Comparison of ENCODE assay signal across 9 cellular contexts in the genomic region with DNA sequence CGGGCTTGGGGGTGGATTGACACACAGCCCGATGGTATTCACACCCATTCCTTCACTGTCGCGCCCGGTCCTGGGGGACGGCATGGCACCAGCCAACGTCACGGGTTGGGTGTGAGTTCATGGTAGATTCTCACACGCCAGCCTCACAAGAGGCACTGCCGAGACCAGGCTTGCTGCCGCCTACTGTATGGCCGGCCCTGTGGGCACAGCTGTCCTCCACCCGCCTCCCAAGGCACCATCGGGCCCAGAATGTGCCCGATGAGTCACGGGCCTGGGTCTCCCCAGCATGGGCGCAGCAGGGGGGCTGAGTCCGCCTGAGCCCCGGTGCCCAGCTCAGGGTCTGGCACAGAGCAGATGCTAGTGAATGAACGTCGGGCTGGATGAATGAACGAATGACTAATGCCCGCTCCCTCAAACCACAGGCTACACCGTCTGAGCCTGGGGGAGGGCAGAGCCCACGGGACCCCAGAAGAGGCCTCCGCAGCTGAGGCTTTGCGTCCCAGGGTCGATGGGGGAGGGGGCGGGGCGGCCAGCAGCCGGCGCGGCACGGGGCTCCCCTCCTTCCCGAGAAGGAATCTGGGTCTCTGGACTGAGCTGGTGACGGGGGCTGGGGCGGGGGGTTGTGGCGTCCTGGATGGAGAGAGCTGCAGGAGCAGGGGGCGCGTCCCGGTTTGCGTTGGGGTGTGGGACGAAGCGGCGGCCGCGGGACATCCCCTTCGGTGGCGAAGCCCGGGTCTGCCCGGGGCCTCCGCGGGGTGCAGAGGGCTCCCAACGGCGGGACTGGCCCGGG. TPM values are rescaled to one million over a fixed set of nuclear protein-coding genes. Genes with fewer than 3 reads are reported as not detected.
A peak's percentile ranks its signal among the peaks of the same experiment; 100 is the strongest.
DNase-seq lines count a peak whose midpoint lies in the region; ATAC-seq and TF ChIP-seq lines count a peak whose summit lies in the region.
"Had no signal": no experiment of that assay in that cellular context is flagged by ENCODE, and none has a peak within 500 bp of the region (broad histone marks: within the 10 kb centered on the region; RNA-seq: fewer than 3 reads in every experiment).

No MANE protein-coding gene starts in this region.

- DNase-seq in Daoy (ENCODE audit: low read depth) (peak; percentile 83), Peyer's patch (peak in 2 of 3 donors; percentile 50 to 65), aorta (no peak), HuH-7.5 (ENCODE audit: low spot score) (no peak), COLO668 (lab: John Stamatoyannopoulos, UW; ENCODE audit: unreplicated experiment) (no peak), medulla oblongata (ENCODE audit: extremely low spot score) (no peak)

- no peak for TF ChIP-seq CTCF in Peyer's patch (IDR thresholded peaks at IDR 0.05)

- WGBS in aorta, 2 donors: 0 to 1% methylated on average over 47 to 56 of the region's 56 CpGs

- TF ChIP-seq POLR2A in Peyer's patch (IDR thresholded peaks at IDR 0.05): no peak

- ATAC-seq in aorta (ENCODE audit: low FRiP score): peak; percentile 40

- H3K27ac ChIP-seq in Peyer's patch: peak overlapping the region in 1 of 4 donors; percentile 44
- peak overlapping the region; percentile 54 for H3K27ac ChIP-seq in muscle layer of colon (ENCODE audit: low read depth, low read length)
- H3K27ac ChIP-seq in aorta (ENCODE audit: low read depth in 1 of 2, low read length in 2 of 2): no peak overlapping the region
- H3K27ac ChIP-seq: KMS-11 had no signal

- H3K4me3 ChIP-seq in Peyer's patch: peak overlapping the region; percentile 40 to 74 (median 59)
- H3K4me3 ChIP-seq in endocrine pancreas (ENCODE audit: control insufficient read depth, insufficient read depth, low read length): no peak overlapping the region
- peak overlapping the region; percentile 50 to 77 for H3K4me3 ChIP-seq in muscle layer of colon (ENCODE audit: low read depth in 1 of 2, low read length in 2 of 2)
- peak overlapping the region in 1 of 2 donors; percentile 51 for H3K4me3 ChIP-seq in aorta (ENCODE audit: low read length in 2 of 2)

- H3K4me1 ChIP-seq in Peyer's patch (peaks cover 0 to 17% (median 7%) of the 10 kb centered on the region in 4 donors), endocrine pancreas (ENCODE audit: control insufficient read depth, insufficient read depth, low read length) (no peaks in the 10 kb centered on the region), muscle layer of colon (ENCODE audit: insufficient read depth, low read length) (peaks cover 28% of the 10 kb centered on the region), aorta (ENCODE audit: control insufficient read depth in 1 of 2, insufficient read depth in 2 of 2, low read length in 2 of 2) (no peaks in the 10 kb centered on the region)

- no peaks in the 10 kb centered on the region for H3K9me3 ChIP-seq in Peyer's patch
- H3K9me3 ChIP-seq in endocrine pancreas (ENCODE audit: control insufficient read depth, low read length): no peaks in the 10 kb centered on the region
- H3K9me3 ChIP-seq in muscle layer of colon (ENCODE audit: low read length): no peaks in the 10 kb centered on the region
- no peaks in the 10 kb centered on the region for H3K9me3 ChIP-seq in aorta (ENCODE audit: control insufficient read depth, low read length)

- intact Hi-C loops in aorta (cut with DNase I): no loop called here

- H3K27me3 ChIP-seq in Peyer's patch (no peaks in the 10 kb centered on the region), endocrine pancreas (ENCODE audit: control insufficient read depth, insufficient read depth, low read length) (no peaks in the 10 kb centered on the region), muscle layer of colon (ENCODE audit: control insufficient read depth in 1 of 2, insufficient read depth in 2 of 2, low read length in 2 of 2) (peaks cover 0 to 18% of the 10 kb centered on the region in 2 donors), aorta (ENCODE audit: control insufficient read depth in 1 of 2, insufficient read depth in 2 of 2, low read length in 1 of 2) (no peaks in the 10 kb centered on the region)

- H3K36me3 ChIP-seq in Peyer's patch (no peaks in the 10 kb centered on the region), endocrine pancreas (ENCODE audit: control insufficient read depth, insufficient read depth, low read length) (no peaks in the 10 kb centered on the region), muscle layer of colon (ENCODE audit: insufficient read depth, low read length) (no peaks in the 10 kb centered on the region), aorta (ENCODE audit: control insufficient read depth in 1 of 2, insufficient read depth in 2 of 2, low read length in 1 of 2) (no peaks in the 10 kb centered on the region)

- H3K9ac ChIP-seq in endocrine pancreas (ENCODE audit: control insufficient read depth, insufficient read depth, low read length): peak overlapping the region; percentile 45
- H3K9ac ChIP-seq in muscle layer of colon (ENCODE audit: low read length): peak overlapping the region; percentile 42
- H3K9ac ChIP-seq: KMS-11 had no signal

RNA-seq across cellular contexts. Expression of a gene that starts 0.8 kb away (rescaled TPM):
- total RNA-seq in Daoy (2014; rRNA removed; shearing (Covaris generic)): 0.33 and 0.51 TPM in 2 replicates
- total RNA-seq in Peyer's patch (1 to 10 TPM; 2.1 to 5.4 (median 4.0) TPM), aorta (1 to 10 TPM; 1.8 to 3.6 TPM)
- polyA plus RNA-seq in aorta: under 1 TPM; 0.38 to 0.67 TPM

Comparison
In these comparisons a context has a peak if more than half of its experiments do, and no peak if none do; other contexts are left out.
1. DNase-seq: peak in Daoy (single experiment) and Peyer's patch (2 of 3); none in aorta (0 of 2), HuH-7.5 (single experiment), COLO668 (single experiment) and medulla oblongata (single experiment).